8 cellular contexts compared by ENCODE assay signal in the genomic region with DNA sequence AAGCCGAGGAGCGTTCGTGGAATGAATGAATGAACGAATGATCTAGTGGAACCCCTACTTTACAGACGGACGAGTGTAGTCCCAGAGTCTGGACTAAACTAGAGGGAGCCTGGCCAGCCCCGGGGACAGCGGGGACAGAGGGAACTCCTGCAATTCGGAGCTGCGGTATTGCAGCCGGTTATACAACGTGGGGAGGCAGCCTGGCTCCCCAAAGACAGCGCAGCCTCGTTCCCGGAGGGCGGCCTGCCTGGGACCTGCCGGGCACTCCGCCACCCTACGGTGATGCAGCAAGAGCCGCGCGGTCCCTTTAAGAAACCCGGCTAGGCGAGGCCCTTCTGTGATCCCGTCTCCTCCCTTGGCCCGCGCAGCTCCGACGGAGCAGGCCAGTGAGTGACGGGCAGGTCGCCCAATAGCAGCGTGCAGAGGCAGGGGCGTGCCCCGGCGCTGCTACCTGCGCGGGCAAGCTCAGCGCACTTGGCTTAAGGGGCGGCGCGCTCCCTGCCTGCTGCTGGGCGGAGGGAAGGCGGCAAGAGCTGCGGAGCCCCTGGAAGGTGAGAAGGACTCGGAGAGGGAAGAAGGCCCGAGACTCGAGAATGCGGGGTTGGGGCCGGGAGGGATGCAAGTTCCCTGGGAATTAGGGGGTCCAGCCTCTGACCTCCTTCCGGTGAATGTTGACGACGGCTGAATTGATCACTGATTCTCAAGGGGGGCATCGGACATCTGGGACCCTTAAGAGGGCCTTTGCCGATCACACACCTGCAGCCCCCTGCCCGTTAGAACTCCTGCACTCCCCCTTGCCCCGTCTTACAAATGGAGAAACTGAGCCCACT. TPM values are rescaled to one million over a fixed set of nuclear protein-coding genes. Genes with fewer than 3 reads are reported as not detected.
DNase-seq lines count a peak whose midpoint lies in the region; TF ChIP-seq lines count a peak whose summit lies in the region.

A gene with protein sequence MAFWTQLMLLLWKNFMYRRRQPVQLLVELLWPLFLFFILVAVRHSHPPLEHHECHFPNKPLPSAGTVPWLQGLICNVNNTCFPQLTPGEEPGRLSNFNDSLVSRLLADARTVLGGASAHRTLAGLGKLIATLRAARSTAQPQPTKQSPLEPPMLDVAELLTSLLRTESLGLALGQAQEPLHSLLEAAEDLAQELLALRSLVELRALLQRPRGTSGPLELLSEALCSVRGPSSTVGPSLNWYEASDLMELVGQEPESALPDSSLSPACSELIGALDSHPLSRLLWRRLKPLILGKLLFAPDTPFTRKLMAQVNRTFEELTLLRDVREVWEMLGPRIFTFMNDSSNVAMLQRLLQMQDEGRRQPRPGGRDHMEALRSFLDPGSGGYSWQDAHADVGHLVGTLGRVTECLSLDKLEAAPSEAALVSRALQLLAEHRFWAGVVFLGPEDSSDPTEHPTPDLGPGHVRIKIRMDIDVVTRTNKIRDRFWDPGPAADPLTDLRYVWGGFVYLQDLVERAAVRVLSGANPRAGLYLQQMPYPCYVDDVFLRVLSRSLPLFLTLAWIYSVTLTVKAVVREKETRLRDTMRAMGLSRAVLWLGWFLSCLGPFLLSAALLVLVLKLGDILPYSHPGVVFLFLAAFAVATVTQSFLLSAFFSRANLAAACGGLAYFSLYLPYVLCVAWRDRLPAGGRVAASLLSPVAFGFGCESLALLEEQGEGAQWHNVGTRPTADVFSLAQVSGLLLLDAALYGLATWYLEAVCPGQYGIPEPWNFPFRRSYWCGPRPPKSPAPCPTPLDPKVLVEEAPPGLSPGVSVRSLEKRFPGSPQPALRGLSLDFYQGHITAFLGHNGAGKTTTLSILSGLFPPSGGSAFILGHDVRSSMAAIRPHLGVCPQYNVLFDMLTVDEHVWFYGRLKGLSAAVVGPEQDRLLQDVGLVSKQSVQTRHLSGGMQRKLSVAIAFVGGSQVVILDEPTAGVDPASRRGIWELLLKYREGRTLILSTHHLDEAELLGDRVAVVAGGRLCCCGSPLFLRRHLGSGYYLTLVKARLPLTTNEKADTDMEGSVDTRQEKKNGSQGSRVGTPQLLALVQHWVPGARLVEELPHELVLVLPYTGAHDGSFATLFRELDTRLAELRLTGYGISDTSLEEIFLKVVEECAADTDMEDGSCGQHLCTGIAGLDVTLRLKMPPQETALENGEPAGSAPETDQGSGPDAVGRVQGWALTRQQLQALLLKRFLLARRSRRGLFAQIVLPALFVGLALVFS (N-terminal part only) (plus strand): TSS at position 462 of the 830 bp plus-strand sequence. CDS start 1,255 bp downstream, outside the sequence.

- peaks cover 2 to 64% (median 6%) of the 10 kb centered on the region in 3 donors for H3K36me3 Mint-ChIP-seq in CD8-positive, alpha-beta memory T cell

- peaks cover 41 to 61% (median 46%) of the 10 kb centered on the region in 3 donors for H3K4me1 Mint-ChIP-seq in CD8-positive, alpha-beta memory T cell

- H3K27ac ChIP-seq in CD8-positive, alpha-beta memory T cell (ENCODE audit: low read depth, low read length), result peak within 1 kb of the TSS; percentile 72

- no peaks in the 10 kb centered on the region for H3K9me3 ChIP-seq in CD8-positive, alpha-beta memory T cell (ENCODE audit: low read length)

- no peak for TF ChIP-seq CTCF in GM20000 (IDR thresholded peaks at IDR 0.05; ENCODE audit: extremely low read depth, missing control alignments)

- POLR2A ChIA-PET in CD8-positive, alpha-beta memory T cell (lab: Charles Lee), result interaction anchor here (0.6 to 6.7 kb wide), 18 partner anchors 9 to 229 kb away, joined by 3 to 134 read pairs (median 4); a partner anchor contains a TSS

- H3K4me1 ChIP-seq in CD8-positive, alpha-beta memory T cell (ENCODE audit: insufficient read depth, low read length), result peaks cover 49% of the 10 kb centered on the region

- peaks cover 0 to 1% of the 10 kb centered on the region in 2 donors for H3K27me3 Mint-ChIP-seq in CD8-positive, alpha-beta memory T cell

- peak; percentile 98 to 100 (median 99) for DNase-seq in CD8-positive, alpha-beta memory T cell
- peak; percentile 95 for DNase-seq in GM20000 (ENCODE audit: low spot score)
- peak; percentile 91 for DNase-seq in HT-29 (ENCODE audit: low spot score)
- peak; percentile 97 for DNase-seq in NK-92 treated with Interleukin-12 subunit alpha and Interleukin-12 subunit beta, amount 100 ng/mL, for 24 hours (lab: John Stamatoyannopoulos, UW)
- peak; percentile 98 to 99 for DNase-seq in activated CD8-positive, alpha-beta memory T cell treated with anti-CD3 and anti-CD28 coated beads for 1 hour (ENCODE audit: extremely low read depth in 1 of 2, low read depth in 1 of 2)
- peak; percentile 98 for DNase-seq in effector CD8-positive, alpha-beta T cell (lab: John Stamatoyannopoulos, UW)
- peak; percentile 97 to 98 for DNase-seq in lung microvascular endothelial cell (ENCODE audit: low read depth in 2 of 2)
- DNase-seq in stimulated activated CD4-positive, alpha-beta T cell treated with anti-CD3 and anti-CD28 coated beads, TNF-alpha, amount 100 ng/mL, for 4 hours (ENCODE audit: low read depth in 3 of 3), result peak; percentile 97 to 99 (median 99)

- no peaks in the 10 kb centered on the region for H3K9me3 Mint-ChIP-seq in CD8-positive, alpha-beta memory T cell

- no peaks in the 10 kb centered on the region for H3K27me3 ChIP-seq in CD8-positive, alpha-beta memory T cell (ENCODE audit: insufficient read depth, low read length, poor library complexity, severe bottlenecking)

- H3K4me3 ChIP-seq in CD8-positive, alpha-beta memory T cell (ENCODE audit: low read length), result peak within 1 kb of the TSS; percentile 78

- CTCF ChIA-PET in CD8-positive, alpha-beta memory T cell (lab: Charles Lee), result interaction anchor here (0.9 to 4.1 kb wide), 10 partner anchors 9 to 49 kb away, joined by 3 to 30 read pairs (median 5); a partner anchor contains a TSS

- H3K4me3 Mint-ChIP-seq in CD8-positive, alpha-beta memory T cell, result peak within 1 kb of the TSS; percentile 94 to 100 (median 99)

- peaks cover 22% of the 10 kb centered on the region for H3K36me3 ChIP-seq in CD8-positive, alpha-beta memory T cell (ENCODE audit: insufficient read depth, low read length)

- peak within 1 kb of the TSS; percentile 86 to 97 (median 92) for H3K27ac Mint-ChIP-seq in CD8-positive, alpha-beta memory T cell

RNA-seq across cellular contexts. Expression of the gene that starts here (rescaled TPM):
- total RNA-seq in CD8-positive, alpha-beta memory T cell, result 10 to 100 TPM; 33.8 to 39.5 TPM
- 14.1 TPM for polyA plus RNA-seq in CD8-positive, alpha-beta memory T cell
- total RNA-seq in HT-29 (2014; rRNA removed; shearing (Covaris generic)), result 56.9 and 76.3 TPM in 2 replicates
- 3.1 and 3.4 TPM in 2 replicates for total RNA-seq in lung microvascular endothelial cell

Comparison
In these comparisons a context has a peak if more than half of its experiments do, and no peak if none do; other contexts are left out.
1. Peak in every context shown above with its lines: DNase-seq, H3K4me3 ChIP-seq and H3K27ac ChIP-seq.